30 cellular contexts compared by ENCODE assay signal in genomic region chr13:97231832-97232201, GRCh38. TPM values are rescaled to one million over a fixed set of nuclear protein-coding genes. Genes with fewer than 3 reads are reported as not detected.
DNase-seq lines count a peak whose midpoint lies in the region; ATAC-seq, FAIRE-seq and TF ChIP-seq lines count a peak whose summit lies in the region.
"Had no signal": no experiment of that assay in that cellular context is flagged by ENCODE, and none has a peak within 500 bp of the region (broad histone marks: within the 10 kb centered on the region; RNA-seq: fewer than 3 reads in every experiment).

No MANE protein-coding gene starts in this region.

- H3K4me1 Mint-ChIP-seq in astrocyte (ENCODE audit: low read depth, unreplicated experiment) (peaks cover 21% of the 10 kb centered on the region), osteocyte (ENCODE audit: unreplicated experiment) (peaks cover 79% of the 10 kb centered on the region)

- H3K4me3 Mint-ChIP-seq in astrocyte (ENCODE audit: unreplicated experiment) = no peak overlapping the region
- H3K4me3 Mint-ChIP-seq in osteocyte (ENCODE audit: unreplicated experiment) = no peak overlapping the region
- H3K4me3 Mint-ChIP-seq: activated CD4-positive, alpha-beta T cell treated with anti-CD3 and anti-CD28 coated beads for 36 hours; activated naive CD8-positive, alpha-beta T cell treated with anti-CD3 and anti-CD28 coated beads, Interleukin-2, amount 50 U/mL, for 24 hours; nephron progenitor cell had no signal

- ATAC-seq in GM21717 (IDR thresholded peaks at IDR 0.05; ENCODE audit: unreplicated experiment) = no peak
- ATAC-seq: activated CD4-positive, alpha-beta T cell treated with anti-CD3 and anti-CD28 coated beads for 36 hours; activated naive CD8-positive, alpha-beta T cell treated with anti-CD3 and anti-CD28 coated beads, Interleukin-2, amount 50 U/mL, for 24 hours; mucosa of descending colon had no signal

- peaks cover 88% of the 10 kb centered on the region for H4K20me1 ChIP-seq in astrocyte (ENCODE audit: insufficient read depth, low read length)

- CTCF ChIA-PET in AG04450 (lab: Charles Lee) = interaction anchor here (1.2 to 1.6 kb wide), 3 partner anchors 113 to 128 kb away, joined by 3 to 6 read pairs (median 6); no protein-coding TSS in a partner anchor

- H3K36me3 ChIP-seq in astrocyte (ENCODE audit: insufficient read depth, low read length) = no peaks in the 10 kb centered on the region
- H3K36me3 ChIP-seq: Peyer's patch, tibial artery had no signal

- peaks cover 2% of the 10 kb centered on the region for H3K9me3 Mint-ChIP-seq in astrocyte (ENCODE audit: unreplicated experiment)
- H3K9me3 Mint-ChIP-seq in osteocyte (ENCODE audit: unreplicated experiment) = no peaks in the 10 kb centered on the region
- H3K9me3 Mint-ChIP-seq: activated naive CD8-positive, alpha-beta T cell treated with anti-CD3 and anti-CD28 coated beads, Interleukin-2, amount 50 U/mL, for 24 hours had no signal

- H3K27ac ChIP-seq in AG04450 (ENCODE audit: low read depth, low read length) (no peak overlapping the region), astrocyte (ENCODE audit: low read depth, low read length) (peak overlapping the region; percentile 40)
- H3K27ac ChIP-seq: A549, parathyroid adenoma, Peyer's patch had no signal

- peaks cover 28% of the 10 kb centered on the region for H3K4me1 ChIP-seq in astrocyte (ENCODE audit: insufficient read depth, low read length)

- no peak for TF ChIP-seq CTCF in AG04450 (IDR thresholded peaks at IDR 0.05; ENCODE audit: low read depth, low read length)
- no peak for TF ChIP-seq CTCF in astrocyte (IDR thresholded peaks at IDR 0.05; ENCODE audit: insufficient read depth, low read depth, low read length)
- TF ChIP-seq CTCF in osteocyte (IDR thresholded peaks at IDR 0.05) = no peak

- H2AFZ ChIP-seq in astrocyte (ENCODE audit: low read depth, low read length) = no peak overlapping the region
- H2AFZ ChIP-seq: parathyroid adenoma had no signal

- H3K27ac Mint-ChIP-seq in astrocyte (ENCODE audit: unreplicated experiment) (no peak overlapping the region), osteocyte (ENCODE audit: unreplicated experiment) (peak overlapping the region; percentile 53)
- H3K27ac Mint-ChIP-seq: activated CD4-positive, alpha-beta T cell treated with anti-CD3 and anti-CD28 coated beads for 36 hours; activated naive CD8-positive, alpha-beta T cell treated with anti-CD3 and anti-CD28 coated beads, Interleukin-2, amount 50 U/mL, for 24 hours; nephron progenitor cell had no signal

- H3K4me3 ChIP-seq in AG04450 (ENCODE audit: low read depth, low read length) = no peak overlapping the region
- no peak overlapping the region for H3K4me3 ChIP-seq in astrocyte (ENCODE audit: insufficient read depth, low read depth, low read length)
- H3K4me3 ChIP-seq: A549, lung, mucosa of descending colon, Peyer's patch, stomach, tibial artery had no signal

- H3K27me3 Mint-ChIP-seq in astrocyte (ENCODE audit: low read depth, unreplicated experiment) = no peaks in the 10 kb centered on the region
- no peaks in the 10 kb centered on the region for H3K27me3 Mint-ChIP-seq in osteocyte (ENCODE audit: unreplicated experiment)
- H3K27me3 Mint-ChIP-seq: activated CD4-positive, alpha-beta T cell treated with anti-CD3 and anti-CD28 coated beads for 36 hours; activated naive CD8-positive, alpha-beta T cell treated with anti-CD3 and anti-CD28 coated beads, Interleukin-2, amount 50 U/mL, for 24 hours had no signal

- peak; percentile 20 for DNase-seq in AG04450 (ENCODE audit: low read depth, low spot score)
- DNase-seq in HCEC 1CT = peak; percentile 41
- peak; percentile 79 for DNase-seq in astrocyte (ENCODE audit: low read depth)
- no peak for DNase-seq in osteocyte (ENCODE audit: extremely low spot score, unreplicated experiment)
- DNase-seq in hepatic stellate cell (ENCODE audit: low spot score) = no peak
- DNase-seq in NK-92 (lab: John Stamatoyannopoulos, UW; ENCODE audit: unreplicated experiment) = no peak
- DNase-seq in SHP77 (lab: John Stamatoyannopoulos, UW) = no peak
- DNase-seq: activated CD4-positive, alpha-beta T cell treated with anti-CD3 and anti-CD28 coated beads for 36 hours; activated CD8-positive, alpha-beta memory T cell treated with anti-CD3 and anti-CD28 coated beads for 24 hours; activated gamma-delta T cell treated with Interleukin-2 at 50 U/mL for 16 hours; activated naive CD8-positive, alpha-beta T cell treated with anti-CD3 and anti-CD28 coated beads, Interleukin-2, amount 50 U/mL, for 24 hours; activated T-cell treated with anti-CD3 and anti-CD28 coated beads, Interleukin-2, amount 50 U/mL, for 1 hour; GDM1; KBM-7; mucosa of descending colon; NCI-H1105 treated with DMSO at 0.1 percent for 48 hours; NCI-H2029; NCI-H2227 treated with DMSO at 0.1 percent for 48 hours; nephron progenitor cell; Peyer's patch; stomach; T-helper 1 cell; tibial artery had no signal

- POLR2A ChIA-PET in AG04450 (lab: Yijun Ruan, JAX) = interaction anchor here (1.0 to 1.5 kb wide), 3 partner anchors 9 to 37 kb away, joined by 3 to 4 read pairs (median 3); partner anchors contain the start of gene MBNL2

- no peak overlapping the region for H3K9ac ChIP-seq in astrocyte (ENCODE audit: low read length)
- H3K9ac ChIP-seq: parathyroid adenoma had no signal

- peaks cover 15% of the 10 kb centered on the region for H3K36me3 Mint-ChIP-seq in astrocyte (ENCODE audit: low read depth, unreplicated experiment)
- H3K36me3 Mint-ChIP-seq in osteocyte (ENCODE audit: unreplicated experiment) = peaks cover 31% of the 10 kb centered on the region

- peak overlapping the region; percentile 36 for H3K4me2 ChIP-seq in astrocyte (ENCODE audit: low read length)
- H3K4me2 ChIP-seq: A549 had no signal

- H3K27me3 ChIP-seq in AG04450 (ENCODE audit: control insufficient read depth, insufficient read depth, low read length) (no peaks in the 10 kb centered on the region), astrocyte (ENCODE audit: insufficient read depth, low read length) (no peaks in the 10 kb centered on the region)
- H3K27me3 ChIP-seq: BE2C, Peyer's patch, stomach, tibial artery had no signal

- FAIRE-seq in astrocyte (lab: Jason Lieb, UNC) = peak; percentile 13
- FAIRE-seq: A549, GM18507, TTC549 had no signal

- H3K79me2 ChIP-seq in astrocyte (ENCODE audit: insufficient read depth, low read length) = peaks cover 98% of the 10 kb centered on the region

- H3K9me3 ChIP-seq in AG04450 (ENCODE audit: control insufficient read depth, insufficient read depth, low read length) = no peaks in the 10 kb centered on the region
- no peaks in the 10 kb centered on the region for H3K9me3 ChIP-seq in astrocyte (ENCODE audit: insufficient read depth, low read depth, low read length)
- H3K9me3 ChIP-seq: A549, BE2C, mucosa of descending colon, Peyer's patch, stomach, tibial artery had no signal

RNA-seq across cellular contexts. Expression of gene MBNL2, which starts 9.7 kb away (rescaled TPM):
- 42.4 and 44.0 TPM in 2 replicates for polyA plus RNA-seq in AG04450 (2011; rRNA removed)
- 83.4 and 103 TPM in 2 replicates for polyA minus RNA-seq in AG04450 (2011; rRNA and poly(A)+ RNA removed)
- total RNA-seq in astrocyte = 66.5 and 70.2 TPM in 2 replicates
- 66.6 and 71.8 TPM in 2 replicates for total RNA-seq in osteocyte

Comparison
In these comparisons a context has a peak if more than half of its experiments do, and no peak if none do; other contexts are left out.
1. DNase-seq: peak in AG04450 (single experiment), HCEC 1CT (single experiment) and astrocyte (single experiment); none in osteocyte (single experiment), hepatic stellate cell (single experiment), NK-92 (single experiment) and SHP77 (0 of 2).